ENCODE assay signal across 13 cellular contexts in the genomic region with DNA sequence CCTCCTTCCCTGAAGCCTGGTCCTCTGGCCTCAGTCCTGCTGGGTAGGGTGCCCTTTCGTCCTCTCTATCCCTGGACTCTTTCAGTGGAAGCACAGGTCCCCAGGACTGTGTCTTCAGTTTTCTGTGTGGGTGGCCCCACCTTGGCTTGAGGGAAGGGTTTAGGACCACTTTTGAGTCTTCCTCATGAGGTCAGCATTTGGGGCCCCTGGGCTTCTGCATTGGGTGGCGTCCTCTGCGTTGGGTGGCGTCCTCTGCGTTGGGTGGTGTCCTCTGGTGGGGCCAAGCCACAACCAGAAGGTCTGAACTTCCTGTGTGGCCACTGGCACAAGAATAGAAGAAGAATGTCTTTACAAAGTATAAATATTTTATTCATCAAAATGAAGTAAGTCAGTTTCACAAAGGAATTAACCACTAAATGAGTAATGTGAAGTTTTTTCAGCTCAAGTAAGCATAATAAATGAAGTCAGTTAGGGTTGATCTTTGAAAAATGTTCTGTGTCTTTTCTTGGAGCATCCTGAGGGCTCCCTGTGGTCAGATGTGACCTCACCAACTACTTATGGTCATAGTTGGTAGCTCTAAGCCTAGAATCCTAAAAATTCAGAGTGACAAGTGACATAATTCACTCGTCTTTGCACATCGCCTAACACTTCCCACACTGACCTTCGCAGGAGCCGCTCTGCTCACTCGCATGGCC. TPM values are rescaled to one million over a fixed set of nuclear protein-coding genes. Genes with fewer than 3 reads are reported as not detected.
DNase-seq lines count a peak whose midpoint lies in the region; ATAC-seq and TF ChIP-seq lines count a peak whose summit lies in the region.
"Had no signal": no experiment of that assay in that cellular context is flagged by ENCODE, and none has a peak within 500 bp of the region (broad histone marks: within the 10 kb centered on the region; RNA-seq: fewer than 3 reads in every experiment).

No MANE protein-coding gene starts in this region.

- TF ChIP-seq EP300 in tibial nerve (IDR thresholded peaks at IDR 0.05) = peak in 1 of 2 donors; percentile 82

- H3K4me3 ChIP-seq in HFF-Myc (replicated peaks; ENCODE audit: low read depth, low read length) (no peak overlapping the region), astrocyte of the cerebellum (ENCODE audit: low read depth, low read length) (no peak overlapping the region), tibial nerve (no peak overlapping the region)
- H3K4me3 ChIP-seq: breast epithelium had no signal

- H3K4me1 ChIP-seq in tibial nerve = peaks cover 0 to 17% (median 7%) of the 10 kb centered on the region in 4 donors
- H3K4me1 ChIP-seq: breast epithelium had no signal

- H3K27me3 ChIP-seq in tibial nerve = no peaks in the 10 kb centered on the region
- H3K27me3 ChIP-seq: breast epithelium had no signal

- DNase-seq in HFF-Myc (ENCODE audit: extremely low read depth, low read depth) (peak; percentile 3), astrocyte of the cerebellum (ENCODE audit: low read depth) (peak; percentile 45), iris pigment epithelial cell (ENCODE audit: low read depth) (peak; percentile 59), tibial nerve (ENCODE audit: low spot score in 2 of 2) (no peak), SW480 (ENCODE audit: low spot score) (no peak), activated gamma-delta T cell (lab: John Stamatoyannopoulos, UW) (no peak)
- DNase-seq: activated CD8-positive, alpha-beta memory T cell treated with anti-CD3 and anti-CD28 coated beads, Interleukin-2, amount 50 U/mL, for 4 hours; DMS53; erythroblast; KBM-7 had no signal

- H3K36me3 ChIP-seq in tibial nerve = peaks cover 0 to 4% (median 0%) of the 10 kb centered on the region in 3 donors
- H3K36me3 ChIP-seq: breast epithelium had no signal

- TF ChIP-seq POLR2A in tibial nerve (IDR thresholded peaks at IDR 0.05) = no peak

- peak overlapping the region; percentile 18 to 88 (median 68) for H3K27ac ChIP-seq in tibial nerve
- H3K27ac ChIP-seq: breast epithelium had no signal

- no peaks in the 10 kb centered on the region for H3K9me3 ChIP-seq in tibial nerve

- 60 to 65% methylated on average over 10 of the region's 10 CpGs for WGBS in tibial nerve, 2 donors

- TF ChIP-seq CTCF in HFF-Myc (IDR thresholded peaks at IDR 0.05; ENCODE audit: low read depth, low read length, missing control alignments) (no peak), astrocyte of the cerebellum (IDR thresholded peaks at IDR 0.05; ENCODE audit: low read depth, low read length, missing control alignments) (no peak), tibial nerve (IDR thresholded peaks at IDR 0.05) (no peak)

- ATAC-seq in HG03039 (IDR thresholded peaks at IDR 0.05; ENCODE audit: unreplicated experiment) = no peak

- in situ Hi-C loops in astrocyte of the cerebellum (cut with HindIII; ENCODE audit: low sequenced_read_pairs) = no loop called here

RNA-seq across cellular contexts. Expression of a gene that starts 39.2 kb away (rescaled TPM):
- total RNA-seq in tibial nerve = not detected
- total RNA-seq: kidney epithelial cell had no signal

Comparison
In these comparisons a context has a peak if more than half of its experiments do, and no peak if none do; other contexts are left out.
1. DNase-seq: peak in HFF-Myc (single experiment), astrocyte of the cerebellum (single experiment) and iris pigment epithelial cell (single experiment); none in tibial nerve (0 of 2), SW480 (single experiment) and activated gamma-delta T cell (single experiment).